ENCODE assay signal across 14 cellular contexts in the genomic region with DNA sequence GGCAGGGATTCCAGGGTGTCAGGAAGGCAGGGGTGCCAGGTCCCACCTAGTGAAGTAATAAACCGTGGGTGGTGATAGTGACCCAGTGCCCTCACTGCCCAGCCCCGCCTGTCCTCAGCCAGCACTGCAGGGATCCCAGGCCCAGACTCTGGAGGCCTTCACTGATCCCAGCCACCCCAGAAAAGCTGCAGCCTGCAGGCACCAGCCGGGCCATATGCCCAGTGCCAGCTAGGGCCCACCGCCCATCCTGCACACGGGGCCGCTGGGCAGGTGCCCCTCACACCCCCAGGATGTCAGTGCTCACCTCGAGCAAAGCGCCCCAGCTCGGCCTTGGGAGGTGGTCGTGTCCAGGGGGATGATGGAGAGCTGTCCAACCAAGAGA.
"Had no signal": no experiment of that assay in that cellular context is flagged by ENCODE, and none has a peak within 500 bp of the region (broad histone marks: within the 10 kb centered on the region; RNA-seq: fewer than 3 reads in every experiment).

No MANE protein-coding gene starts in this region.

- H3K4me3 ChIP-seq: esophagus squamous epithelium, lung, testis had no signal

- H3K27me3 Mint-ChIP-seq: type B pancreatic cell had no signal

- H3K4me1 Mint-ChIP-seq: mesothelial cell of epicardium, nephron had no signal

- H3K36me3 Mint-ChIP-seq: type B pancreatic cell had no signal

- H3K4me1 ChIP-seq: esophagus squamous epithelium, testis had no signal

- H3K36me3 ChIP-seq: esophagus squamous epithelium had no signal

- DNase-seq: activated CD4-positive, alpha-beta T cell treated with anti-CD3 and anti-CD28 coated beads, Interleukin-2, amount 50 U/mL, for 1 hour; activated CD8-positive, alpha-beta memory T cell treated with anti-CD3 and anti-CD28 coated beads, Interleukin-2, amount 50 U/mL, for 4 hours; activated T-cell treated with anti-CD3 and anti-CD28 coated beads, Interleukin-2, amount 50 U/mL, for 4 hours; amniotic stem cell; effector memory CD8-positive, alpha-beta T cell; esophagus squamous epithelium; T-helper 9 cell; testis had no signal

- H3K9me3 Mint-ChIP-seq: effector memory CD8-positive, alpha-beta T cell had no signal

- H3K27me3 ChIP-seq: testis had no signal

- H3K9me3 ChIP-seq: testis had no signal

- H3K4me3 Mint-ChIP-seq: activated T-cell treated with anti-CD3 and anti-CD28 coated beads, Interleukin-2, amount 50 U/mL, for 4 hours; effector memory CD8-positive, alpha-beta T cell; mesothelial cell of epicardium; nephron; type B pancreatic cell had no signal

- H3K27ac ChIP-seq: esophagus squamous epithelium, testis had no signal

- H3K27ac Mint-ChIP-seq: activated naive CD4-positive, alpha-beta T cell treated with anti-CD3 and anti-CD28 coated beads, Interleukin-2, amount 50 U/mL, for 72 hours; effector memory CD8-positive, alpha-beta T cell; mesothelial cell of epicardium; nephron; type B pancreatic cell had no signal

- ATAC-seq: activated CD4-positive, CD25-positive, alpha-beta regulatory T cell treated with anti-CD3 and anti-CD28 coated beads, Interleukin-2, amount 50 U/mL, for 24 hours; activated naive CD4-positive, alpha-beta T cell treated with anti-CD3 and anti-CD28 coated beads, Interleukin-2, amount 50 U/mL, for 72 hours; activated T-cell treated with anti-CD3 and anti-CD28 coated beads, Interleukin-2, amount 50 U/mL, for 4 hours; effector memory CD8-positive, alpha-beta T cell had no signal
